Comparison of ENCODE assay signal across 1 cellular context in genomic region chr10:21751341-21752310, GRCh38.
TF ChIP-seq lines count a peak whose summit lies in the region.

No MANE protein-coding gene starts in this region.

TF ChIP-seq in HCT116, 20 proteins besides CTCF, POLR2A, EP300 and RAD21 (continued from another document):
- TF ChIP-seq REST (IDR thresholded peaks at IDR 0.05; ENCODE audit: low read depth) (no peak), SRF (IDR thresholded peaks at IDR 0.05; ENCODE audit: low read depth) (peak; percentile 86), EZH2phosphoT487 (IDR thresholded peaks at IDR 0.05; ENCODE audit: borderline replicate concordance) (no peak), JUND (IDR thresholded peaks at IDR 0.05) (peak; percentile 61), CBX3 (IDR thresholded peaks at IDR 0.05; ENCODE audit: low read depth) (peak; percentile 55; the same call in 1 of the 2 replicates), TCF7L2 (IDR thresholded peaks at IDR 0.05; ENCODE audit: borderline replicate concordance, extremely low read depth, insufficient read depth, insufficient read length) (peak; percentile 30), ZNF274 (IDR thresholded peaks at IDR 0.05; ENCODE audit: low read depth, low read length) (no peak), SIN3A (IDR thresholded peaks at IDR 0.05; ENCODE audit: low read depth) (no peak), EGR1 (IDR thresholded peaks at IDR 0.05; ENCODE audit: low read depth) (no peak), FOSL1 (IDR thresholded peaks at IDR 0.05; ENCODE audit: low read depth) (peak; percentile 60), CEBPB (IDR thresholded peaks at IDR 0.05; ENCODE audit: low read depth) (no peak), EZH2 (IDR thresholded peaks at IDR 0.05) (no peak), ELF1 (IDR thresholded peaks at IDR 0.05; ENCODE audit: borderline replicate concordance, low read depth) (no peak), ZBTB33 (IDR thresholded peaks at IDR 0.05; ENCODE audit: extremely low read depth, insufficient replicate concordance, low read length) (no peak), MAX (IDR thresholded peaks at IDR 0.05) (peak; percentile 38; the same call in 1 of the 2 replicates), YY1 (IDR thresholded peaks at IDR 0.05; ENCODE audit: extremely low read depth, insufficient replicate concordance, low read depth, low read length) (no peak)
